19 cellular contexts compared by ENCODE assay signal in genomic region chr11:46162700-46163099, GRCh38. TPM values are rescaled to one million over a fixed set of nuclear protein-coding genes. Genes with fewer than 3 reads are reported as not detected.
DNase-seq lines count a peak whose midpoint lies in the region; ATAC-seq and TF ChIP-seq lines count a peak whose summit lies in the region.
"Had no signal": no experiment of that assay in that cellular context is flagged by ENCODE, and none has a peak within 500 bp of the region (broad histone marks: within the 10 kb centered on the region; RNA-seq: fewer than 3 reads in every experiment).

No MANE protein-coding gene starts in this region.

- no TSS peak for BruUV-seq in mammary epithelial cell (replicated peaks; lab: Mats Ljungman, UMichigan)

- H3K27ac ChIP-seq in mammary epithelial cell (ENCODE audit: insufficient read depth, low read depth, low read length), result no peak overlapping the region
- H3K27ac ChIP-seq: 22Rv1, HL-60, RWPE1 had no signal

- H3K27me3 ChIP-seq in mammary epithelial cell (ENCODE audit: insufficient read depth, low read length), result no peaks in the 10 kb centered on the region

- dilution Hi-C loops in mammary epithelial cell (cut with HindIII; ENCODE audit: low sequenced_read_pairs), result no loop called here

- H3K79me2 ChIP-seq in mammary epithelial cell (ENCODE audit: insufficient read depth, low read length), result no peaks in the 10 kb centered on the region

- TF ChIP-seq CTCF in mammary epithelial cell (conservative IDR thresholded peaks at IDR 0.05 in 1 of 2, IDR thresholded peaks at IDR 0.05 in 1 of 2; ENCODE audit: extremely low read depth in 1 of 2, insufficient read depth in 1 of 2, low read depth in 1 of 2, low read length in 2 of 2), result no peak

- peaks cover 9% of the 10 kb centered on the region for H3K4me1 Mint-ChIP-seq in activated CD4-positive, alpha-beta T cell treated with anti-CD3 and anti-CD28 coated beads for 36 hours
- no peaks in the 10 kb centered on the region for H3K4me1 Mint-ChIP-seq in central memory CD8-positive, alpha-beta T cell
- H3K4me1 Mint-ChIP-seq: B cell, IgD-negative memory B cell had no signal

- no peaks in the 10 kb centered on the region for H3K36me3 Mint-ChIP-seq in activated CD4-positive, alpha-beta T cell treated with anti-CD3 and anti-CD28 coated beads for 36 hours (ENCODE audit: low read depth)
- H3K36me3 Mint-ChIP-seq in central memory CD8-positive, alpha-beta T cell (ENCODE audit: insufficient read depth), result peaks cover 2% of the 10 kb centered on the region
- H3K36me3 Mint-ChIP-seq: CD4-positive, CD25-positive, alpha-beta regulatory T cell; IgD-negative memory B cell had no signal

- no peak overlapping the region for H3K4me3 Mint-ChIP-seq in activated CD4-positive, alpha-beta T cell treated with anti-CD3 and anti-CD28 coated beads for 36 hours
- no peak overlapping the region for H3K4me3 Mint-ChIP-seq in central memory CD8-positive, alpha-beta T cell
- H3K4me3 Mint-ChIP-seq: B cell; CD4-positive, CD25-positive, alpha-beta regulatory T cell had no signal

- intact Hi-C loops in activated CD4-positive, alpha-beta T cell treated with anti-CD3 and anti-CD28 coated beads for 36 hours (cut with DNase I, micrococcal nuclease), result no loop called here
- intact Hi-C loops in mammary epithelial cell (cut with micrococcal nuclease), result no loop called here

- no peaks in the 10 kb centered on the region for H3K9me3 ChIP-seq in mammary epithelial cell (replicated peaks; ENCODE audit: insufficient read depth, low read length)

- in situ Hi-C loops in mammary epithelial cell (cut with MboI; ENCODE audit: low sequenced_read_pairs in 2 of 2), result no loop called here

- no peak overlapping the region for H2AFZ ChIP-seq in mammary epithelial cell (ENCODE audit: low read depth, low read length)

- H3K9me3 Mint-ChIP-seq in activated CD4-positive, alpha-beta T cell treated with anti-CD3 and anti-CD28 coated beads for 36 hours (ENCODE audit: low read depth), result no peaks in the 10 kb centered on the region
- H3K9me3 Mint-ChIP-seq in central memory CD8-positive, alpha-beta T cell, result no peaks in the 10 kb centered on the region
- H3K9me3 Mint-ChIP-seq: CD4-positive, CD25-positive, alpha-beta regulatory T cell had no signal

- no peak overlapping the region for H3K4me3 ChIP-seq in mammary epithelial cell (replicated peaks in 1 of 3; ENCODE audit: insufficient read depth in 1 of 3, low read depth in 2 of 3, low read length in 3 of 3)

- H3K4me1 ChIP-seq in mammary epithelial cell (ENCODE audit: insufficient read depth, low read length), result peaks cover 15% of the 10 kb centered on the region

- CTCF ChIA-PET in activated CD4-positive, alpha-beta T cell treated with anti-CD3 and anti-CD28 coated beads for 36 hours (lab: Charles Lee), result interaction anchor here (0.6 kb wide), 2 partner anchors 33 to 376 kb away, joined by 3 read pairs; no protein-coding TSS in a partner anchor
- CTCF ChIA-PET in mammary epithelial cell (lab: Charles Lee; ENCODE audit: low non-redundant PET), result no interaction called here

- no peaks in the 10 kb centered on the region for H4K20me1 ChIP-seq in mammary epithelial cell (ENCODE audit: insufficient read depth, low read length)

- H3K4me2 ChIP-seq in mammary epithelial cell (ENCODE audit: insufficient read depth, low read depth, low read length), result no peak overlapping the region

- WGBS in mammary epithelial cell (ENCODE audit: low coverage, missing lambda C conversion rate), result 87% methylated on average over 4 of the region's 5 CpGs

- POLR2A ChIA-PET in activated CD4-positive, alpha-beta T cell treated with anti-CD3 and anti-CD28 coated beads for 36 hours (lab: Charles Lee), result no interaction called here

- H3K27me3 Mint-ChIP-seq in activated CD4-positive, alpha-beta T cell treated with anti-CD3 and anti-CD28 coated beads for 36 hours, result peaks cover 33% of the 10 kb centered on the region
- H3K27me3 Mint-ChIP-seq in central memory CD8-positive, alpha-beta T cell, result peaks cover 86% of the 10 kb centered on the region

- peak; percentile 84 for ATAC-seq in activated CD4-positive, alpha-beta T cell treated with anti-CD3 and anti-CD28 coated beads for 36 hours
- peak; percentile 24 for ATAC-seq in central memory CD8-positive, alpha-beta T cell (replicated peaks; ENCODE audit: extremely low read depth, poor library complexity, severe bottlenecking)

- H3K27ac Mint-ChIP-seq in activated CD4-positive, alpha-beta T cell treated with anti-CD3 and anti-CD28 coated beads for 36 hours, result no peak overlapping the region
- H3K27ac Mint-ChIP-seq in central memory CD8-positive, alpha-beta T cell (ENCODE audit: low read depth), result no peak overlapping the region
- H3K27ac Mint-ChIP-seq: B cell; CD4-positive, CD25-positive, alpha-beta regulatory T cell; IgD-negative memory B cell had no signal

- peak; percentile 57 for DNase-seq in activated CD4-positive, alpha-beta T cell treated with anti-CD3 and anti-CD28 coated beads for 36 hours
- no peak for DNase-seq in activated CD4-positive, alpha-beta T cell treated with anti-CD3 and anti-CD28 coated beads, Interleukin-2, amount 50 U/mL, for 4 hours
- peak; percentile 46 for DNase-seq in stimulated activated CD4-positive, alpha-beta T cell treated with anti-CD3 and anti-CD28 coated beads, Interleukin-1b, Interleukin-23, amount 100 ng/mL, for 48 hours
- no peak for DNase-seq in stimulated activated CD4-positive, alpha-beta T cell treated with anti-CD3 and anti-CD28 coated beads, Interleukin-15, amount 100 ng/mL, for 24 hours
- DNase-seq in central memory CD8-positive, alpha-beta T cell (ENCODE audit: low spot score in 2 of 2), result no peak
- DNase-seq in NCI-H146 treated with DMSO at 0.1 percent for 48 hours (lab: John Stamatoyannopoulos, UW; ENCODE audit: unreplicated experiment) (no peak), SHP77 treated with DMSO at 0.1 percent for 48 hours (lab: John Stamatoyannopoulos, UW) (no peak), mammary epithelial cell (no peak)
- DNase-seq: CD4-positive, CD25-positive, alpha-beta regulatory T cell; HCEC 1CT; NCI-H1417; NCI-H1930; NCI-H446; NK-92 treated with Interleukin-12 subunit alpha and Interleukin-12 subunit beta, amount 100 ng/mL, for 24 hours had no signal

- H3K36me3 ChIP-seq in mammary epithelial cell (ENCODE audit: insufficient read depth, low read length), result no peaks in the 10 kb centered on the region

- H3K9ac ChIP-seq in mammary epithelial cell (ENCODE audit: insufficient read depth, low read length), result no peak overlapping the region

RNA-seq across cellular contexts. Expression of gene PHF21A, which starts 41.4 kb away (rescaled TPM):
- total RNA-seq in activated CD4-positive, alpha-beta T cell treated with anti-CD3 and anti-CD28 coated beads for 36 hours, result 10 to 100 TPM; 42.6 to 61.8 TPM
- total RNA-seq in mammary epithelial cell, result 10 to 100 TPM; 10.0 to 34.1 TPM
- 9.8 TPM for polyA plus RNA-seq in mammary epithelial cell
- 4.9 TPM for polyA minus RNA-seq in mammary epithelial cell

Comparison
In these comparisons a context has a peak if more than half of its experiments do, and no peak if none do; other contexts are left out.
1. DNase-seq: peak in activated CD4-positive, alpha-beta T cell treated with anti-CD3 and anti-CD28 coated beads for 36 hours (single experiment) and stimulated activated CD4-positive, alpha-beta T cell treated with anti-CD3 and anti-CD28 coated beads, Interleukin-1b, Interleukin-23, amount 100 ng/mL, for 48 hours (single experiment); none in activated CD4-positive, alpha-beta T cell treated with anti-CD3 and anti-CD28 coated beads, Interleukin-2, amount 50 U/mL, for 4 hours (0 of 2), stimulated activated CD4-positive, alpha-beta T cell treated with anti-CD3 and anti-CD28 coated beads, Interleukin-15, amount 100 ng/mL, for 24 hours (single experiment), central memory CD8-positive, alpha-beta T cell (0 of 2), NCI-H146 treated with DMSO at 0.1 percent for 48 hours (single experiment), SHP77 treated with DMSO at 0.1 percent for 48 hours (single experiment) and mammary epithelial cell (single experiment).